8 cellular contexts compared by ENCODE assay signal in genomic region chr1:205811660-205812059, GRCh38. TPM values are rescaled to one million over a fixed set of nuclear protein-coding genes. Genes with fewer than 3 reads are reported as not detected.
A peak's percentile ranks its signal among the peaks of the same experiment; 100 is the strongest.
DNase-seq lines count a peak whose midpoint lies in the region; ATAC-seq and TF ChIP-seq lines count a peak whose summit lies in the region.

No MANE protein-coding gene starts in this region.

- H3K4me3 ChIP-seq in adrenal gland (peak overlapping the region in 1 of 4 donors; percentile 91), iPS-18a (ENCODE audit: low read length) (peak overlapping the region; percentile 79)

- peak in 1 of 2 donors; percentile 61 for TF ChIP-seq POLR2A in adrenal gland (IDR thresholded peaks at IDR 0.05)

- H3K9me3 ChIP-seq in adrenal gland (replicated peaks in 1 of 3) (no peaks in the 10 kb centered on the region), iPS-18a (ENCODE audit: control insufficient read depth, low read depth, low read length) (no peaks in the 10 kb centered on the region)

- H3K27ac ChIP-seq in adrenal gland (peak overlapping the region in 4 of 5 donors; percentile 52 to 91 (median 84)), iPS-18a (ENCODE audit: low read length) (no peak overlapping the region)

- WGBS in adrenal gland, 4 donors, result 11 to 28% (median 20%) methylated on average over 5 of the region's 5 CpGs

- no peak for ATAC-seq in GM21360 (IDR thresholded peaks at IDR 0.05; ENCODE audit: unreplicated experiment)

- peak; percentile 35 for DNase-seq in NCI-H82 (lab: John Stamatoyannopoulos, UW)
- no peak for DNase-seq in NCI-H82 treated with DMSO at 0.1 percent for 48 hours (lab: John Stamatoyannopoulos, UW; ENCODE audit: unreplicated experiment)
- DNase-seq in adrenal gland, result peak; percentile 54 to 88 (median 78)
- DNase-seq in stromal cell of bone marrow (ENCODE audit: low read depth), result peak; percentile 3
- DNase-seq in Kasumi-1 (lab: John Stamatoyannopoulos, UW), result no peak
- no peak for DNase-seq in NCI-H446 treated with DMSO at 0.1 percent for 48 hours (lab: John Stamatoyannopoulos, UW)

- H3K4me1 ChIP-seq in adrenal gland (replicated peaks in 1 of 2), result peaks cover 23 to 53% of the 10 kb centered on the region in 2 donors
- H3K4me1 ChIP-seq in iPS-18a (ENCODE audit: control insufficient read depth, low read depth, low read length), result peaks cover 12% of the 10 kb centered on the region

- no peaks in the 10 kb centered on the region for H3K27me3 ChIP-seq in adrenal gland
- peaks cover 11% of the 10 kb centered on the region for H3K27me3 ChIP-seq in iPS-18a (ENCODE audit: control insufficient read depth, insufficient read depth, low read length)

- H3K36me3 ChIP-seq in adrenal gland (replicated peaks in 1 of 2), result peaks cover 0 to 9% of the 10 kb centered on the region in 2 donors
- peaks cover 11% of the 10 kb centered on the region for H3K36me3 ChIP-seq in iPS-18a (ENCODE audit: control insufficient read depth, low read depth, low read length)

- H3K9ac ChIP-seq in iPS-18a (ENCODE audit: low read length), result no peak overlapping the region

- intact Hi-C loops in adrenal gland (cut with DNase I), result no loop called here

- no peak for TF ChIP-seq CTCF in adrenal gland (IDR thresholded peaks at IDR 0.05)

RNA-seq across cellular contexts. Expression of gene SLC41A1, which starts 1.3 kb away (rescaled TPM):
- 100 to 1,000 TPM in 1 of 8 donors, 10 to 100 TPM in 7; 21.3 to 127 (median 37.2) TPM for total RNA-seq in adrenal gland
- polyA plus RNA-seq in adrenal gland, result 100 to 1,000 TPM in 1 of 3 donors, 10 to 100 TPM in 1, 1 to 10 TPM in 1; 8.9 to 143 (median 11.1) TPM

RNA-seq across cellular contexts. Expression of gene RAB29, which starts 36.4 kb away (rescaled TPM):
- 10 to 100 TPM; 22.6 to 52.2 (median 30.9) TPM for total RNA-seq in adrenal gland
- 10 to 100 TPM in 2 of 3 donors, 1 to 10 TPM in 1; 4.2 to 16.2 (median 15.9) TPM for polyA plus RNA-seq in adrenal gland

RNA-seq across cellular contexts. Expression of gene PM20D1, which starts 38.3 kb away (rescaled TPM):
- total RNA-seq in adrenal gland, result under 1 TPM in 5 of 8 donors, not detected in 3; 0.38 to 0.64 (median 0.52) TPM
- 1 to 10 TPM in 1 of 3 donors, under 1 TPM in 2; 0.07 to 1.8 (median 0.48) TPM for polyA plus RNA-seq in adrenal gland

Comparison
In these comparisons a context has a peak if more than half of its experiments do, and no peak if none do; other contexts are left out.
1. DNase-seq: peak in NCI-H82 (single experiment), adrenal gland (7 of 7) and stromal cell of bone marrow (single experiment); none in NCI-H82 treated with DMSO at 0.1 percent for 48 hours (single experiment), Kasumi-1 (0 of 2) and NCI-H446 treated with DMSO at 0.1 percent for 48 hours (single experiment).